Comparison of ENCODE assay signal across 8 cellular contexts in the genomic region with DNA sequence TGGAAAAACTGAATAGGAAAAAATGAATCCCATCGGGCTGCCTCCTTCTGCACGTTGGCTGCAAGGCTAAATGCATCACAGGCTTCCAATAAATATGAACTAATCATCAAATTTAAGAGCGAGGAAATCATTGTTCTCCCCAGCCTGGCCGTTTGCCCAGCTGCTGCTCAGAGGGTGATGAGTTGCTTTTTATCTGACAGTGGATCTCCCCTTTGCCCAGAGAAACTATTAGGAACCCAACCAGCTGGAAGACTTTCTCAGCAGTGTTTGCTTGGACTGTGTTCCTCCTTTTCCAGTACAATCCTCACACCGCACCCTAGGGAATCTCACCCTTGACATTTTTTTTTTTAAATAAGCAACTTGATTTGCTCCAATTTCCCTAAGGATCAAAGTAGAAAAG.
DNase-seq lines count a peak whose midpoint lies in the region; ATAC-seq and TF ChIP-seq lines count a peak whose summit lies in the region.
"Had no signal": no experiment of that assay in that cellular context is flagged by ENCODE, and none has a peak within 500 bp of the region (broad histone marks: within the 10 kb centered on the region; RNA-seq: fewer than 3 reads in every experiment).

No MANE protein-coding gene starts in this region.

- intact Hi-C loops in tibial artery (cut with DNase I; ENCODE audit: low total_unique reads) (no loop called here), stomach (cut with DNase I; ENCODE audit: low total_unique reads) (no loop called here)

- 48 to 65% (median 54%) methylated on average over 5 of the region's 5 CpGs for WGBS in stomach, 5 donors

- TF ChIP-seq POLR2A in stomach (IDR thresholded peaks at IDR 0.05) = no peak

- H3K27me3 ChIP-seq in tibial artery (peaks cover 0 to 5% of the 10 kb centered on the region in 2 donors), stomach (peaks cover 0 to 6% (median 0%) of the 10 kb centered on the region in 3 donors)

- H3K36me3 ChIP-seq in tibial artery (no peaks in the 10 kb centered on the region), stomach (no peaks in the 10 kb centered on the region)

- H3K9me3 ChIP-seq in tibial artery (no peaks in the 10 kb centered on the region), stomach (no peaks in the 10 kb centered on the region)

- no peak overlapping the region for H3K4me3 ChIP-seq in tibial artery
- H3K4me3 ChIP-seq in stomach = no peak overlapping the region

- peak; percentile 14 for DNase-seq in LoVo (ENCODE audit: low spot score)
- peak; percentile 93 for DNase-seq in NCI-H748 (lab: John Stamatoyannopoulos, UW; ENCODE audit: unreplicated experiment)
- peak; percentile 27 for DNase-seq in fibroblast of the conjunctiva (ENCODE audit: low read depth)
- peak; percentile 63 to 68 for DNase-seq in tibial artery
- no peak for DNase-seq in MV-4-11 (lab: John Stamatoyannopoulos, UW)
- no peak for DNase-seq in stomach
- DNase-seq: activated T-cell treated with anti-CD3 and anti-CD28 coated beads for 4 hours had no signal

- peaks cover 0 to 8% (median 0%) of the 10 kb centered on the region in 4 donors for H3K4me1 ChIP-seq in tibial artery
- H3K4me1 ChIP-seq in stomach = no peaks in the 10 kb centered on the region

- ATAC-seq in HG02840 (IDR thresholded peaks at IDR 0.05; ENCODE audit: low FRiP score, unreplicated experiment) = no peak

- TF ChIP-seq EP300 in stomach (IDR thresholded peaks at IDR 0.05) = no peak

- H3K27ac ChIP-seq in tibial artery (no peak overlapping the region), stomach (no peak overlapping the region)

- TF ChIP-seq CTCF in tibial artery (IDR thresholded peaks at IDR 0.05) (no peak), stomach (IDR thresholded peaks at IDR 0.05) (no peak)

Comparison
In these comparisons a context has a peak if more than half of its experiments do, and no peak if none do; other contexts are left out.
1. DNase-seq: peak in LoVo (single experiment), NCI-H748 (single experiment), fibroblast of the conjunctiva (single experiment) and tibial artery (2 of 2); none in MV-4-11 (single experiment) and stomach (single experiment).